Comparison of ENCODE assay signal across 36 cellular contexts in genomic region chr6:91152824-91153223, GRCh38.
"Had no signal": no experiment of that assay in that cellular context is flagged by ENCODE, and none has a peak within 500 bp of the region (broad histone marks: within the 10 kb centered on the region; RNA-seq: fewer than 3 reads in every experiment).

No MANE protein-coding gene starts in this region.

- H3K9me3 ChIP-seq: MG63 had no signal

- H3K4me3 ChIP-seq: MG63 had no signal

- H3K27me3 ChIP-seq: MG63 had no signal

- H3K36me3 ChIP-seq: MG63 had no signal

- DNase-seq: Karpas-422, Kasumi-1, MG63, MM.1S, MV-4-11, NCI-H1048, NCI-H1092, NCI-H1092 treated with DMSO at 0.1 percent for 48 hours, NCI-H1105, NCI-H1105 treated with DMSO at 0.1 percent for 48 hours, NCI-H1417, NCI-H1417 treated with DMSO at 0.1 percent for 48 hours, NCI-H1436, NCI-H1436 treated with DMSO at 0.1 percent for 48 hours, NCI-H146, NCI-H1694, NCI-H1694 treated with DMSO at 0.1 percent for 48 hours, NCI-H187, NCI-H187 treated with DMSO at 0.1 percent for 48 hours, NCI-H1930, NCI-H2029, NCI-H2029 treated with DMSO at 0.1 percent for 48 hours, NCI-H2081, NCI-H2081 treated with DMSO at 0.1 percent for 48 hours, NCI-H2107, NCI-H2171, NCI-H2171 treated with DMSO at 0.1 percent for 48 hours, NCI-H2227 treated with DMSO at 0.1 percent for 48 hours, NCI-H226, NCI-H345, NCI-H446, NCI-H446 treated with DMSO at 0.1 percent for 48 hours, NCI-H510A, NCI-H510A treated with DMSO at 0.1 percent for 48 hours, NCI-H524, NCI-H524 treated with DMSO at 0.1 percent for 48 hours had no signal
